ENCODE assay signal across 19 cellular contexts in genomic region chr3:47605646-47606045, GRCh38. TPM values are rescaled to one million over a fixed set of nuclear protein-coding genes. Genes with fewer than 3 reads are reported as not detected.
DNase-seq lines count a peak whose midpoint lies in the region; ATAC-seq and TF ChIP-seq lines count a peak whose summit lies in the region.
"Had no signal": no experiment of that assay in that cellular context is flagged by ENCODE, and none has a peak within 500 bp of the region (broad histone marks: within the 10 kb centered on the region; RNA-seq: fewer than 3 reads in every experiment).

No MANE protein-coding gene starts in this region.

- H2BK12ac ChIP-seq in mesenchymal stem cell (ENCODE audit: low read length in 2 of 2): no peak overlapping the region

- H3K79me2 ChIP-seq in PC-9 (ENCODE audit: low read depth): no peaks in the 10 kb centered on the region

- H3K27me3 ChIP-seq in mesenchymal stem cell (ENCODE audit: control insufficient read depth in 1 of 2, insufficient read depth in 1 of 2, low read length in 2 of 2) (no peaks in the 10 kb centered on the region), PC-9 (ENCODE audit: insufficient read depth, low read depth) (no peaks in the 10 kb centered on the region)
- H3K27me3 ChIP-seq in CD4-positive, alpha-beta memory T cell (ENCODE audit: insufficient read depth, low read length): no peaks in the 10 kb centered on the region
- H3K27me3 ChIP-seq: ascending aorta, left lung, neural progenitor cell had no signal

- peaks cover 29% of the 10 kb centered on the region for H3K79me1 ChIP-seq in mesenchymal stem cell (replicated peaks; ENCODE audit: low read length, poor library complexity, severe bottlenecking)

- peaks cover 7% of the 10 kb centered on the region for H3K4me1 ChIP-seq in mesenchymal stem cell (ENCODE audit: control insufficient read depth, insufficient read depth, low read depth, low read length)
- no peaks in the 10 kb centered on the region for H3K4me1 ChIP-seq in CD4-positive, alpha-beta memory T cell (ENCODE audit: insufficient read depth, low read length)
- H3K4me1 ChIP-seq in PC-9 (replicated peaks; ENCODE audit: insufficient read depth): no peaks in the 10 kb centered on the region
- H3K4me1 ChIP-seq: ascending aorta, left lung, neural progenitor cell had no signal

- no peak overlapping the region for H4K8ac ChIP-seq in mesenchymal stem cell (ENCODE audit: low read length)

- intact Hi-C loops in CD4-positive, alpha-beta memory T cell (cut with micrococcal nuclease): no loop called here
- intact Hi-C loops in PC-9 (cut with micrococcal nuclease; ENCODE audit: unreplicated experiment): no loop called here

- H2BK5ac ChIP-seq in mesenchymal stem cell (ENCODE audit: low read depth, low read length, poor library complexity, severe bottlenecking): no peak overlapping the region

- H3K4me3 ChIP-seq in mesenchymal stem cell (ENCODE audit: insufficient read depth in 1 of 2, low read depth in 1 of 2, low read length in 2 of 2) (no peak overlapping the region), PC-9 (no peak overlapping the region)
- H3K4me3 ChIP-seq in CD4-positive, alpha-beta memory T cell (ENCODE audit: low read length in 2 of 2): no peak overlapping the region
- H3K4me3 ChIP-seq: ascending aorta, coronary artery, GM23338, left lung, neural progenitor cell had no signal

- H3K9ac ChIP-seq in mesenchymal stem cell (ENCODE audit: low read length): no peak overlapping the region
- H3K9ac ChIP-seq: neural progenitor cell had no signal

- H4K20me1 ChIP-seq in PC-9 (ENCODE audit: insufficient read depth): peaks cover 10% of the 10 kb centered on the region; the same call in 1 of the 2 replicates

- no peaks in the 10 kb centered on the region for H3K9me3 Mint-ChIP-seq in CD4-positive, alpha-beta memory T cell
- H3K9me3 Mint-ChIP-seq in stimulated activated memory B cell treated with anti-CD40 and anti-IgM and Interleukin-4, amounts not matched to agents 10 μg/mL and 1 μg/mL and 100 μg/mL, for 72 hours: no peaks in the 10 kb centered on the region
- H3K9me3 Mint-ChIP-seq: GM23338, neural progenitor cell had no signal

- ATAC-seq in stimulated activated memory B cell treated with anti-CD40 and anti-IgM and Interleukin-4, amounts not matched to agents 10 μg/mL and 1 μg/mL and 100 μg/mL, for 72 hours: no peak
- ATAC-seq: GM23338, left lung had no signal

- H3K9me3 ChIP-seq in mesenchymal stem cell (ENCODE audit: control insufficient read depth, low read length): no peaks in the 10 kb centered on the region
- H3K9me3 ChIP-seq in CD4-positive, alpha-beta memory T cell (ENCODE audit: control insufficient read depth in 1 of 2, low read length in 2 of 2): no peaks in the 10 kb centered on the region
- no peaks in the 10 kb centered on the region for H3K9me3 ChIP-seq in PC-9 (ENCODE audit: insufficient read depth, low read depth)
- H3K9me3 ChIP-seq: ascending aorta, left lung had no signal

- no peak overlapping the region for H2AK5ac ChIP-seq in mesenchymal stem cell (ENCODE audit: low read length, severe bottlenecking)

- H3K27ac ChIP-seq in mesenchymal stem cell (ENCODE audit: low read length, poor library complexity, severe bottlenecking) (peak overlapping the region; percentile 72), PC-9 (no peak overlapping the region)
- H3K27ac ChIP-seq in CD4-positive, alpha-beta memory T cell (ENCODE audit: low read depth, low read length): no peak overlapping the region
- H3K27ac ChIP-seq: ascending aorta, coronary artery, left lung, neural progenitor cell had no signal

- WGBS in mesenchymal stem cell: no CpG with 5 or more reads among the region's 2 CpGs

- BruUV-seq in PC-9 (replicated peaks; lab: Mats Ljungman, UMichigan): no TSS peak

- CTCF ChIA-PET in CD4-positive, alpha-beta memory T cell (lab: Charles Lee; ENCODE audit: partially characterized antibody): no interaction called here
- CTCF ChIA-PET in PC-9 (lab: Charles Lee): no interaction called here

- H3K4me3 Mint-ChIP-seq in CD4-positive, alpha-beta memory T cell: no peak overlapping the region
- no peak overlapping the region for H3K4me3 Mint-ChIP-seq in stimulated activated memory B cell treated with anti-CD40 and anti-IgM and Interleukin-4, amounts not matched to agents 10 μg/mL and 1 μg/mL and 100 μg/mL, for 72 hours
- H3K4me3 Mint-ChIP-seq: GM23338, neural progenitor cell had no signal

- H3K18ac ChIP-seq in mesenchymal stem cell (ENCODE audit: low read depth in 1 of 2, low read length in 2 of 2): no peak overlapping the region

- H3K9me2 ChIP-seq in PC-9 (ENCODE audit: insufficient read depth): no peaks in the 10 kb centered on the region

- peak overlapping the region; percentile 29 for H3K4me2 ChIP-seq in mesenchymal stem cell (ENCODE audit: low read length, poor library complexity, severe bottlenecking)
- no peak overlapping the region for H3K4me2 ChIP-seq in PC-9
- H3K4me2 ChIP-seq: GM23338, neural progenitor cell had no signal

- no peak overlapping the region for H3K23ac ChIP-seq in mesenchymal stem cell (ENCODE audit: low read length in 2 of 2)

- H3K4ac ChIP-seq in mesenchymal stem cell (ENCODE audit: low read depth in 1 of 2, low read length in 2 of 2): no peak overlapping the region

- H3K36me3 ChIP-seq in mesenchymal stem cell (ENCODE audit: control insufficient read depth in 1 of 2, insufficient read depth in 2 of 2, low read depth in 1 of 2, low read length in 2 of 2) (peaks cover 19 to 60% of the 10 kb centered on the region in 2 experiments), PC-9 (ENCODE audit: low read depth) (peaks cover 5% of the 10 kb centered on the region)
- peaks cover 36% of the 10 kb centered on the region for H3K36me3 ChIP-seq in CD4-positive, alpha-beta memory T cell (ENCODE audit: insufficient read depth, low read length)

- H3K4me1 Mint-ChIP-seq in CD4-positive, alpha-beta memory T cell: peaks cover 0 to 3% (median 0%) of the 10 kb centered on the region in 4 donors
- H3K4me1 Mint-ChIP-seq in stimulated activated memory B cell treated with anti-CD40 and anti-IgM and Interleukin-4, amounts not matched to agents 10 μg/mL and 1 μg/mL and 100 μg/mL, for 72 hours: no peaks in the 10 kb centered on the region
- H3K4me1 Mint-ChIP-seq: GM23338 had no signal

- no peak for TF ChIP-seq CTCF in PC-9 (conservative IDR thresholded peaks at IDR 0.05)

- peaks cover 49 to 70% of the 10 kb centered on the region in 2 donors for H3K36me3 Mint-ChIP-seq in CD4-positive, alpha-beta memory T cell
- peaks cover 72% of the 10 kb centered on the region for H3K36me3 Mint-ChIP-seq in stimulated activated memory B cell treated with anti-CD40 and anti-IgM and Interleukin-4, amounts not matched to agents 10 μg/mL and 1 μg/mL and 100 μg/mL, for 72 hours

- no peak overlapping the region for H4K91ac ChIP-seq in mesenchymal stem cell (ENCODE audit: low read length)

- H2BK120ac ChIP-seq in mesenchymal stem cell (ENCODE audit: low read depth, low read length): no peak overlapping the region

- H2AFZ ChIP-seq in mesenchymal stem cell (ENCODE audit: low read depth, low read length) (no peak overlapping the region), PC-9 (no peak overlapping the region)
- H2AFZ ChIP-seq: GM23338, neural progenitor cell had no signal

- no peaks in the 10 kb centered on the region for H3K27me3 Mint-ChIP-seq in CD4-positive, alpha-beta memory T cell
- no peaks in the 10 kb centered on the region for H3K27me3 Mint-ChIP-seq in stimulated activated memory B cell treated with anti-CD40 and anti-IgM and Interleukin-4, amounts not matched to agents 10 μg/mL and 1 μg/mL and 100 μg/mL, for 72 hours

- no peak overlapping the region for H3K14ac ChIP-seq in mesenchymal stem cell (ENCODE audit: low read length in 2 of 2)

- in situ Hi-C loops in Caki2 (cut with HindIII; ENCODE audit: low pct_unique_long_range_greater_than_20kb, low sequenced_read_pairs): no loop called here

- no peak overlapping the region for H2BK15ac ChIP-seq in mesenchymal stem cell (ENCODE audit: low read depth, poor library complexity, severe bottlenecking)

- POLR2A ChIA-PET in CD4-positive, alpha-beta memory T cell (lab: Charles Lee; ENCODE audit: partially characterized antibody): no interaction called here
- POLR2A ChIA-PET in PC-9 (lab: Charles Lee; ENCODE audit: unreplicated experiment): no interaction called here

- peak; percentile 77 for DNase-seq in Caki2 (ENCODE audit: low read depth)
- DNase-seq in M059J (ENCODE audit: low read depth): peak; percentile 29
- peak; percentile 35 for DNase-seq in dermis blood vessel endothelial cell
- peak; percentile 19 for DNase-seq in mesenchymal stem cell
- no peak for DNase-seq in CD4-positive, alpha-beta memory T cell
- DNase-seq in ureter (ENCODE audit: low spot score): no peak
- no peak for DNase-seq in PC-9
- DNase-seq: activated CD8-positive, alpha-beta memory T cell treated with anti-CD3 and anti-CD28 coated beads, Interleukin-2, amount 50 U/mL, for 48 hours; EL; left lung; NCI-H1436 treated with DMSO at 0.1 percent for 48 hours; NCI-H2171; NCI-H748 treated with DMSO at 0.1 percent for 48 hours; SIG-M5 had no signal

- no peaks in the 10 kb centered on the region for H3F3A ChIP-seq in PC-9 (ENCODE audit: insufficient read depth, low read depth)

- H3K27ac Mint-ChIP-seq in CD4-positive, alpha-beta memory T cell: no peak overlapping the region
- no peak overlapping the region for H3K27ac Mint-ChIP-seq in stimulated activated memory B cell treated with anti-CD40 and anti-IgM and Interleukin-4, amounts not matched to agents 10 μg/mL and 1 μg/mL and 100 μg/mL, for 72 hours
- H3K27ac Mint-ChIP-seq: GM23338 had no signal

RNA-seq across cellular contexts. Expression of gene CSPG5, which starts 27.0 kb away (rescaled TPM):
- total RNA-seq in Caki2 (2014; rRNA removed; shearing (Covaris generic); ENCODE audit: low replicate concordance): 4.4 and 12.5 TPM in 2 replicates
- 1.1 and 1.3 TPM in 2 replicates for total RNA-seq in M059J (2014; rRNA removed; shearing (Covaris generic))
- total RNA-seq in dermis blood vessel endothelial cell (0.51 and 0.79 TPM in 2 replicates), ureter (not detected), PC-9 (2021) (1.3 and 1.8 TPM in 2 replicates)
- polyA plus RNA-seq in mesenchymal stem cell (2013, experiment 1 of 2): 0.10 TPM
- polyA plus RNA-seq in mesenchymal stem cell (2013, experiment 2 of 2): 0.08 TPM
- total RNA-seq in CD4-positive, alpha-beta memory T cell: under 1 TPM; 0.20 to 0.42 TPM
- not detected for polyA plus RNA-seq in CD4-positive, alpha-beta memory T cell

Comparison
In these comparisons a context has a peak if more than half of its experiments do, and no peak if none do; other contexts are left out.
1. DNase-seq: peak in Caki2 (single experiment), M059J (single experiment), dermis blood vessel endothelial cell (single experiment) and mesenchymal stem cell (single experiment); none in CD4-positive, alpha-beta memory T cell (0 of 5), ureter (single experiment) and PC-9 (0 of 2).